9 cellular contexts compared by ENCODE assay signal in genomic region chr3:128950223-128950938, GRCh38. TPM values are rescaled to one million over a fixed set of nuclear protein-coding genes. Genes with fewer than 3 reads are reported as not detected.
DNase-seq lines count a peak whose midpoint lies in the region; ATAC-seq and TF ChIP-seq lines count a peak whose summit lies in the region.
"Had no signal": no experiment of that assay in that cellular context is flagged by ENCODE, and none has a peak within 500 bp of the region (broad histone marks: within the 10 kb centered on the region; RNA-seq: fewer than 3 reads in every experiment).

No MANE protein-coding gene starts in this region.

- H3K4me3 ChIP-seq in astrocyte of the cerebellum (ENCODE audit: low read depth, low read length), result no peak overlapping the region
- H3K4me3 ChIP-seq in mesenchymal stem cell (ENCODE audit: insufficient read depth in 1 of 2, low read depth in 1 of 2, low read length in 2 of 2), result no peak overlapping the region

- H2BK120ac ChIP-seq in mesenchymal stem cell (ENCODE audit: low read depth, low read length), result no peak overlapping the region

- H2BK5ac ChIP-seq in mesenchymal stem cell (ENCODE audit: low read depth, low read length, poor library complexity, severe bottlenecking), result no peak overlapping the region

- no peaks in the 10 kb centered on the region for H3K9me3 ChIP-seq in mesenchymal stem cell (ENCODE audit: control insufficient read depth, low read length)

- DNase-seq in NCI-H524 (lab: John Stamatoyannopoulos, UW) (peak; percentile 11 to 64), NCI-H524 treated with DMSO at 0.1 percent for 48 hours (lab: John Stamatoyannopoulos, UW) (no peak), NCI-H1417 (lab: John Stamatoyannopoulos, UW) (peak; percentile 18 to 94 (median 83)), astrocyte of the cerebellum (ENCODE audit: low read depth) (no peak), mesenchymal stem cell (peak; percentile 19)
- DNase-seq: left cardiac atrium had no signal

- H3K79me1 ChIP-seq in mesenchymal stem cell (replicated peaks; ENCODE audit: low read length, poor library complexity, severe bottlenecking), result no peaks in the 10 kb centered on the region

- ATAC-seq in GM18858 (IDR thresholded peaks at IDR 0.05; ENCODE audit: unreplicated experiment) (no peak), GM21723 (IDR thresholded peaks at IDR 0.05; ENCODE audit: unreplicated experiment) (no peak), HG02970 (IDR thresholded peaks at IDR 0.05; ENCODE audit: low FRiP score, unreplicated experiment) (no peak)

- no peak overlapping the region for H3K23ac ChIP-seq in mesenchymal stem cell (ENCODE audit: low read length in 2 of 2)

- H3K27ac ChIP-seq in mesenchymal stem cell (ENCODE audit: low read length, poor library complexity, severe bottlenecking), result no peak overlapping the region

- peak; percentile 41 for TF ChIP-seq CTCF in astrocyte of the cerebellum (IDR thresholded peaks at IDR 0.05; ENCODE audit: low read depth, low read length, missing control alignments)

- no peaks in the 10 kb centered on the region for H3K4me1 ChIP-seq in mesenchymal stem cell (ENCODE audit: control insufficient read depth, insufficient read depth, low read depth, low read length)

- H3K36me3 ChIP-seq in mesenchymal stem cell (ENCODE audit: control insufficient read depth in 1 of 2, insufficient read depth in 2 of 2, low read depth in 1 of 2, low read length in 2 of 2), result no peaks in the 10 kb centered on the region

- no peak overlapping the region for H3K14ac ChIP-seq in mesenchymal stem cell (ENCODE audit: low read length in 2 of 2)

- no peak overlapping the region for H2BK15ac ChIP-seq in mesenchymal stem cell (ENCODE audit: low read depth, poor library complexity, severe bottlenecking)

- H2BK12ac ChIP-seq in mesenchymal stem cell (ENCODE audit: low read length in 2 of 2), result no peak overlapping the region

- H2AK5ac ChIP-seq in mesenchymal stem cell (ENCODE audit: low read length, severe bottlenecking), result no peak overlapping the region

- H3K18ac ChIP-seq in mesenchymal stem cell (ENCODE audit: low read depth in 1 of 2, low read length in 2 of 2), result no peak overlapping the region

- in situ Hi-C loops in astrocyte of the cerebellum (cut with HindIII; ENCODE audit: low sequenced_read_pairs), result no loop called here

- H3K9ac ChIP-seq in mesenchymal stem cell (ENCODE audit: low read length), result no peak overlapping the region

- 75% methylated on average over 15 of the region's 15 CpGs for WGBS in mesenchymal stem cell

- H2AFZ ChIP-seq in mesenchymal stem cell (ENCODE audit: low read depth, low read length), result no peak overlapping the region

- peaks cover 13 to 16% of the 10 kb centered on the region in 2 experiments for H3K27me3 ChIP-seq in mesenchymal stem cell (ENCODE audit: control insufficient read depth in 1 of 2, insufficient read depth in 1 of 2, low read length in 2 of 2)

- no peak overlapping the region for H3K4ac ChIP-seq in mesenchymal stem cell (ENCODE audit: low read depth in 1 of 2, low read length in 2 of 2)

- no peak overlapping the region for H4K8ac ChIP-seq in mesenchymal stem cell (ENCODE audit: low read length)

- no peak overlapping the region for H4K91ac ChIP-seq in mesenchymal stem cell (ENCODE audit: low read length)

- no peak overlapping the region for H3K4me2 ChIP-seq in mesenchymal stem cell (ENCODE audit: low read length, poor library complexity, severe bottlenecking)

RNA-seq across cellular contexts. Expression of gene CFAP92, which starts 43.5 kb away (rescaled TPM):
- 1.0 TPM for polyA plus RNA-seq in mesenchymal stem cell (2013, experiment 1 of 2)
- 1.0 TPM for polyA plus RNA-seq in mesenchymal stem cell (2013, experiment 2 of 2)

RNA-seq across cellular contexts. Expression of gene EFCC1, which starts 50.7 kb away (rescaled TPM):
- 3.9 TPM for polyA plus RNA-seq in mesenchymal stem cell (2013, experiment 1 of 2)
- 4.3 TPM for polyA plus RNA-seq in mesenchymal stem cell (2013, experiment 2 of 2)

Comparison
In these comparisons a context has a peak if more than half of its experiments do, and no peak if none do; other contexts are left out.
1. DNase-seq: peak in NCI-H524 (2 of 2), NCI-H1417 (3 of 3) and mesenchymal stem cell (single experiment); none in NCI-H524 treated with DMSO at 0.1 percent for 48 hours (single experiment) and astrocyte of the cerebellum (single experiment).